ENCODE assay signal across 20 cellular contexts in the genomic region with DNA sequence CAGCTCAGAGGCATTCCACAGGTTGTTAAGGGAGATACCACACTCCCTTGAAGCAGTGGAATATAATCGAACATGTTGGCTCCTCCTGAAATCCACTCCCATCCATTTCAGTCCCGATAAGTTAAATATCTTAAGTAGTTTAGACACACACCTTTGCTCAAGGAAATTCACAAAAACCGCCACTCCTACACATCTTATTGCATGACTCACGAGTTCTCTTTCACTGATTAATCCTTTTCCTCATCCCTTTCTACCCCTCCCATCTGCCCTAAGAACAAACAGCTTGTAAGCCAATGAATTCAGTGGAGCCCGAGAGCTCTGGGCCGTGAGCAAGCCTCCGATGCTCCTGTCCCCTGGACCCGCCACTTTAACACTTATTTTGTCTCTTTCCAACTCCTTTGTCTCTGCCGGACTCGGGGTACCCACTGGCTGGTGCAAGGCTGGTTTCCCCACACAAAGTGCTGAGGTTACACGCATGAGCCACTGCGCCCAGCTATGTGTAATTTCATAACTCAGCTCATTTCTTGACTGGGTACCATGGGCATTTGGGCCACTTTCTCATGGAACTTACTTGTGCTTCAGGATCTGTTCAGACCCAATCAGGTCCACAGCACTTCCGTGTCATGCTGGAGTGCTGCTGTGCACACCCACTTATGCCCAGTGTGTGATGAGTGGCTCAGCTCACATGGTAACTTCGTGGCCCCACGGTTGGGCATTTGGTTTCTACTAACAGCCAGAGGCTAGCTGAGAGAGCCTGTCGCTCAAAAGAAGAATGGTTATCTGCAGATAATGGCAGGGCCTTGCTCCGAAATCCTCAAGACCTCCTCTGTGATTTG.
"Had no signal": no experiment of that assay in that cellular context is flagged by ENCODE, and none has a peak within 500 bp of the region (broad histone marks: within the 10 kb centered on the region; RNA-seq: fewer than 3 reads in every experiment).

No MANE protein-coding gene starts in this region.

- H3K4me1 Mint-ChIP-seq: activated CD4-positive, alpha-beta T cell treated with anti-CD3 and anti-CD28 coated beads for 36 hours; memory B cell; stimulated activated naive B cell treated with anti-CD40 and anti-IgM and Interleukin-4, amounts not matched to agents 10 μg/mL and 1 μg/mL and 100 μg/mL, for 72 hours had no signal

- H3K4me1 ChIP-seq: foreskin keratinocyte, heart left ventricle, left lung, prostate gland, spleen, transverse colon had no signal

- H3K4me3 Mint-ChIP-seq: activated CD4-positive, alpha-beta T cell treated with anti-CD3 and anti-CD28 coated beads for 36 hours; activated CD8-positive, alpha-beta T cell treated with anti-CD3 and anti-CD28 coated beads for 36 hours; activated T-cell treated with anti-CD3 and anti-CD28 coated beads, Interleukin-2, amount 50 U/mL, for 72 hours; memory B cell; natural killer cell treated with Interleukin-12 subunit alpha and Interleukin-12 subunit beta and Interleukin-15 and Interleukin-18, amount 100 ng/mL, for 72 hours; stimulated activated naive B cell treated with anti-CD40 and anti-IgM and Interleukin-4, amounts not matched to agents 10 μg/mL and 1 μg/mL and 100 μg/mL, for 72 hours had no signal

- H3K36me3 ChIP-seq: heart left ventricle, left lung, prostate gland, spleen, transverse colon, WERI-Rb-1 had no signal

- H3K27ac ChIP-seq: dorsolateral prefrontal cortex, foreskin keratinocyte, heart left ventricle, left lung, prostate gland, spleen, transverse colon, WERI-Rb-1 had no signal

- H3K4me3 ChIP-seq: dorsolateral prefrontal cortex, heart left ventricle, left lung, prostate gland, spleen, transverse colon had no signal

- H3K27me3 Mint-ChIP-seq: activated CD4-positive, alpha-beta T cell treated with anti-CD3 and anti-CD28 coated beads for 36 hours; activated CD8-positive, alpha-beta T cell treated with anti-CD3 and anti-CD28 coated beads for 36 hours; memory B cell; natural killer cell treated with Interleukin-12 subunit alpha and Interleukin-12 subunit beta and Interleukin-15 and Interleukin-18, amount 100 ng/mL, for 72 hours; stimulated activated naive B cell treated with anti-CD40 and anti-IgM and Interleukin-4, amounts not matched to agents 10 μg/mL and 1 μg/mL and 100 μg/mL, for 72 hours had no signal

- H3K36me3 Mint-ChIP-seq: stimulated activated naive B cell treated with anti-CD40 and anti-IgM and Interleukin-4, amounts not matched to agents 10 μg/mL and 1 μg/mL and 100 μg/mL, for 72 hours had no signal

- ATAC-seq: activated CD4-positive, alpha-beta T cell treated with anti-CD3 and anti-CD28 coated beads for 36 hours; activated CD8-positive, alpha-beta T cell treated with anti-CD3 and anti-CD28 coated beads for 36 hours; activated T-cell treated with anti-CD3 and anti-CD28 coated beads, Interleukin-2, amount 50 U/mL, for 72 hours; foreskin keratinocyte; heart left ventricle; natural killer cell treated with Interleukin-12 subunit alpha and Interleukin-12 subunit beta and Interleukin-15 and Interleukin-18, amount 100 ng/mL, for 72 hours; sciatic nerve; stimulated activated naive B cell treated with anti-CD40 and anti-IgM and Interleukin-4, amounts not matched to agents 10 μg/mL and 1 μg/mL and 100 μg/mL, for 72 hours had no signal

- H3K9me3 ChIP-seq: prostate gland had no signal

- DNase-seq: activated CD4-positive, alpha-beta T cell treated with anti-CD3 and anti-CD28 coated beads for 36 hours; activated CD8-positive, alpha-beta memory T cell treated with anti-CD3 and anti-CD28 coated beads, Interleukin-2, amount 50 U/mL, for 4 hours; activated CD8-positive, alpha-beta T cell treated with anti-CD3 and anti-CD28 coated beads for 36 hours; activated T-cell treated with anti-CD3 and anti-CD28 coated beads, Interleukin-2, amount 50 U/mL, for 72 hours; aorta; dorsolateral prefrontal cortex; foreskin keratinocyte; heart left ventricle; left lung; occipital lobe; spleen; stimulated activated CD4-positive, alpha-beta T cell treated with anti-CD3 and anti-CD28 coated beads, Interleukin-1b, Interleukin-23, amount 100 ng/mL, for 48 hours; stimulated activated naive B cell treated with anti-CD40 and anti-IgM and Interleukin-4, amounts not matched to agents 10 μg/mL and 1 μg/mL and 100 μg/mL, for 72 hours; T1000; transverse colon; WERI-Rb-1 had no signal

- H3K27me3 ChIP-seq: foreskin keratinocyte, heart left ventricle, left lung, spleen, transverse colon had no signal

- H3K27ac Mint-ChIP-seq: activated CD4-positive, alpha-beta T cell treated with anti-CD3 and anti-CD28 coated beads for 36 hours; activated CD8-positive, alpha-beta T cell treated with anti-CD3 and anti-CD28 coated beads for 36 hours; memory B cell; natural killer cell treated with Interleukin-12 subunit alpha and Interleukin-12 subunit beta and Interleukin-15 and Interleukin-18, amount 100 ng/mL, for 72 hours; stimulated activated naive B cell treated with anti-CD40 and anti-IgM and Interleukin-4, amounts not matched to agents 10 μg/mL and 1 μg/mL and 100 μg/mL, for 72 hours had no signal
